Comparison of ENCODE assay signal across 11 cellular contexts in the genomic region with DNA sequence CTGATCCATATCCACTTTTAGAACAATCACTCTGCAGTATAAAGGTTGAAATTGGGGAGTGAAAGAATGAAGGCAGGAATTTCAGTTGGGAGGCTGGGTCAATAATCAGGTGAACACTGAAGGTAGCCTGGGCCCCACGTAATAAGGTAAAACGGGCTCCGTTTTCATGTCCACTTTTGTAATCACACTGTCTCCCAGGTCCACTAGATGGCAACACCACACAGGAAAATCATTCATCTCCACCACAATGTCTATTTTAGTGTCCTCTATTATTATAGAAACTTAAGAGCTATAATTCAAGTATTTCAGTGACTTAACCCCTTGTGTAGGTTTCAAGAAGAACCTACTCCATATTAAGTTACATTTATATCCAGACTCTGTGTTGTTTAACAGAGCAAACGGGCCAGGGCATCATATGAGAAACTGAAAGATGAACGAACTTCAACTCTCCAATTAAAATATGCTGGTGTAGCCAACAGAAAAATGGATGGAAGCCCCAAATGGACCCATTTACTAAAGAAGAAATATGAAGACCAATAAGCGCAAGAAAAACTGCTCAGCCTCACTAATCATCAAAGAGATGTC. TPM values are rescaled to one million over a fixed set of nuclear protein-coding genes. Genes with fewer than 3 reads are reported as not detected.
DNase-seq lines count a peak whose midpoint lies in the region; ATAC-seq and TF ChIP-seq lines count a peak whose summit lies in the region.
"Had no signal": no experiment of that assay in that cellular context is flagged by ENCODE, and none has a peak within 500 bp of the region (broad histone marks: within the 10 kb centered on the region; RNA-seq: fewer than 3 reads in every experiment).

No MANE protein-coding gene starts in this region.

- peak; percentile 60 for TF ChIP-seq CTCF in 22Rv1 (IDR thresholded peaks at IDR 0.05)
- peak; percentile 10 for TF ChIP-seq CTCF in GM12864 (IDR thresholded peaks at IDR 0.05; ENCODE audit: low read depth, low read length, missing control alignments)
- TF ChIP-seq CTCF in fibroblast of the aortic adventitia (IDR thresholded peaks at IDR 0.05; ENCODE audit: insufficient read depth, low read length) = peak; percentile 31

- no peak overlapping the region for H3K27ac ChIP-seq in 22Rv1
- H3K27ac ChIP-seq: parathyroid adenoma had no signal

- DNase-seq in GM12864 (ENCODE audit: low read depth) (no peak), RKO (ENCODE audit: low spot score) (peak; percentile 60), fibroblast of the aortic adventitia (ENCODE audit: low read depth) (peak; percentile 20)
- DNase-seq in stimulated activated CD4-positive, alpha-beta T cell treated with anti-CD3 and anti-CD28 coated beads, Interleukin-15, amount 100 ng/mL, for 24 hours = no peak
- DNase-seq: NCI-H2081 treated with DMSO at 0.1 percent for 48 hours had no signal

- ATAC-seq in HG03175 (IDR thresholded peaks at IDR 0.05; ENCODE audit: unreplicated experiment) (no peak), HG03457 (IDR thresholded peaks at IDR 0.05; ENCODE audit: unreplicated experiment) (no peak), HG03378 (IDR thresholded peaks at IDR 0.05; ENCODE audit: unreplicated experiment) (no peak)

- H3K4me3 ChIP-seq in GM12864 (ENCODE audit: low read depth, low read length) (no peak overlapping the region), fibroblast of the aortic adventitia (ENCODE audit: low read depth, low read length) (no peak overlapping the region)

RNA-seq across cellular contexts. Expression of gene MC3R, which starts 45.9 kb away (rescaled TPM):
- not detected in 2 replicates for total RNA-seq in fibroblast of the aortic adventitia (ENCODE audit: low replicate concordance)
- total RNA-seq: endothelial cell of umbilical vein had no signal

Comparison
In these comparisons a context has a peak if more than half of its experiments do, and no peak if none do; other contexts are left out.
1. CTCF ChIP-seq: peak in every context shown above with its lines; median percentile 60 in 22Rv1; 31 in fibroblast of the aortic adventitia; 10 in GM12864.
2. DNase-seq: peak in RKO (single experiment) and fibroblast of the aortic adventitia (single experiment); none in GM12864 (single experiment) and stimulated activated CD4-positive, alpha-beta T cell treated with anti-CD3 and anti-CD28 coated beads, Interleukin-15, amount 100 ng/mL, for 24 hours (single experiment).